19 cellular contexts compared by ENCODE assay signal in genomic region chr3:33076952-33077351, GRCh38.
"Had no signal": no experiment of that assay in that cellular context is flagged by ENCODE, and none has a peak within 500 bp of the region (broad histone marks: within the 10 kb centered on the region; RNA-seq: fewer than 3 reads in every experiment).

No MANE protein-coding gene starts in this region.

- H3K36me3 Mint-ChIP-seq: natural killer cell had no signal

- H3K4me3 ChIP-seq: dorsolateral prefrontal cortex, esophagus squamous epithelium, hepatocyte, ovary, testis, tibial nerve, upper lobe of right lung, vagina had no signal

- H3K27me3 ChIP-seq: dorsolateral prefrontal cortex, esophagus squamous epithelium, hepatocyte, ovary, testis, tibial nerve, upper lobe of right lung, vagina had no signal

- H3K4me1 Mint-ChIP-seq: neural crest cell had no signal

- H3K9me3 ChIP-seq: esophagus squamous epithelium, ovary, testis, tibial nerve, upper lobe of right lung, vagina had no signal

- DNase-seq: cortex of kidney; dorsolateral prefrontal cortex; effector CD8-positive, alpha-beta T cell; esophagus squamous epithelium; left colon; mammary epithelial cell; natural killer cell; ovary; right cardiac atrium; small intestine; stimulated activated CD4-positive, alpha-beta T cell treated with anti-CD3 and anti-CD28 coated beads, Interleukin-12 subunit alpha, Interleukin-12 subunit beta, amount 100 ng/mL, for 4 hours; testis; upper lobe of right lung had no signal

- H3K27ac Mint-ChIP-seq: natural killer cell; stimulated activated naive CD8-positive, alpha-beta T cell treated with anti-CD3 and anti-CD28 coated beads, Interleukin-15, Interleukin-2, amounts not matched to agents 100 ng/mL and 50 ng/mL, for 24 hours had no signal

- H3K4me3 Mint-ChIP-seq: mesothelial cell of epicardium; natural killer cell; neural crest cell; stimulated activated naive CD8-positive, alpha-beta T cell treated with anti-CD3 and anti-CD28 coated beads, Interleukin-15, Interleukin-2, amounts not matched to agents 100 ng/mL and 50 ng/mL, for 24 hours had no signal

- FAIRE-seq: small intestine had no signal

- H3K4me2 ChIP-seq: hepatocyte had no signal

- H3K4me1 ChIP-seq: testis, tibial nerve, upper lobe of right lung, vagina had no signal

- H3K27ac ChIP-seq: esophagus squamous epithelium, hepatocyte, ovary, testis, tibial nerve, upper lobe of right lung, vagina had no signal

- ATAC-seq: left colon, natural killer cell, right cardiac atrium, upper lobe of right lung had no signal

- H2AFZ ChIP-seq: hepatocyte had no signal

- H3K36me3 ChIP-seq: ovary, vagina had no signal

- H3K27me3 Mint-ChIP-seq: stimulated activated naive CD8-positive, alpha-beta T cell treated with anti-CD3 and anti-CD28 coated beads, Interleukin-15, Interleukin-2, amounts not matched to agents 100 ng/mL and 50 ng/mL, for 24 hours had no signal

- H3K9me3 Mint-ChIP-seq: mesothelial cell of epicardium; natural killer cell; neural crest cell; stimulated activated naive CD8-positive, alpha-beta T cell treated with anti-CD3 and anti-CD28 coated beads, Interleukin-15, Interleukin-2, amounts not matched to agents 100 ng/mL and 50 ng/mL, for 24 hours had no signal
